1 cellular context compared by ENCODE assay signal in genomic region chr6:16305246-16305725, GRCh38.
A peak's percentile ranks its signal among the peaks of the same experiment; 100 is the strongest.
TF ChIP-seq lines count a peak whose summit lies in the region.

No MANE protein-coding gene starts in this region.

TF ChIP-seq in HepG2, 621 proteins besides CTCF, POLR2A, EP300 and RAD21 (continued from another document):
- no peak for TF ChIP-seq HBP1 (CRISPR knock-in tag; IDR thresholded peaks at IDR 0.05; ENCODE audit: low read depth)
- TF ChIP-seq THAP7 (CRISPR knock-in tag; IDR thresholded peaks at IDR 0.05) = no peak
- TF ChIP-seq FOXP1 (IDR thresholded peaks at IDR 0.05) = no peak
- peak; percentile 63; the same call in 1 of the 2 replicates for TF ChIP-seq FOXP1 (CRISPR knock-in tag; IDR thresholded peaks at IDR 0.05)
- TF ChIP-seq ZNF333 (CRISPR knock-in tag; IDR thresholded peaks at IDR 0.05; ENCODE audit: borderline replicate concordance) = no peak
- TF ChIP-seq RORA (CRISPR knock-in tag; IDR thresholded peaks at IDR 0.05) = no peak
- TF ChIP-seq YY1 (IDR thresholded peaks at IDR 0.05; ENCODE audit: insufficient read depth, insufficient replicate concordance, low read depth, low read length) = no peak
- no peak for TF ChIP-seq ZBTB34 (CRISPR knock-in tag; IDR thresholded peaks at IDR 0.05)
- peak; percentile 55 for TF ChIP-seq SKI (IDR thresholded peaks at IDR 0.05; ENCODE audit: partially characterized antibody)
- no peak for TF ChIP-seq GABPA (IDR thresholded peaks at IDR 0.05; ENCODE audit: low read depth, low read length)
- no peak for TF ChIP-seq GABPA (CRISPR knock-in tag; IDR thresholded peaks at IDR 0.05; ENCODE audit: low read depth)
- TF ChIP-seq JUND (CRISPR knock-in tag; IDR thresholded peaks at IDR 0.05) = no peak
- no peak for TF ChIP-seq NFKB2 (CRISPR knock-in tag; IDR thresholded peaks at IDR 0.05; ENCODE audit: borderline replicate concordance)
- TF ChIP-seq ZBTB37 (CRISPR knock-in tag; IDR thresholded peaks at IDR 0.05) = no peak
- no peak for TF ChIP-seq SOX6 (IDR thresholded peaks at IDR 0.05)
- peak; percentile 63; the same call in 1 of the 2 replicates for TF ChIP-seq SOX6 (CRISPR knock-in tag; IDR thresholded peaks at IDR 0.05)
- TF ChIP-seq ZNF337 (CRISPR knock-in tag; IDR thresholded peaks at IDR 0.05; ENCODE audit: borderline replicate concordance, low read depth) = no peak
- peak; percentile 49; the same call in 1 of the 2 replicates for TF ChIP-seq ZNF644 (CRISPR knock-in tag; IDR thresholded peaks at IDR 0.05; ENCODE audit: low read depth)
- peak; percentile 79 for TF ChIP-seq HNF4A (CRISPR knock-in tag; IDR thresholded peaks at IDR 0.05)
- TF ChIP-seq RFXANK (CRISPR knock-in tag; IDR thresholded peaks at IDR 0.05) = no peak
- 0 out of 2 replicates have a peak, but pooled peaks have one; percentile 40 for TF ChIP-seq NR2F6 (IDR thresholded peaks at IDR 0.05)
- peak; percentile 43; the same call in 1 of the 2 replicates for TF ChIP-seq NR2F6 (CRISPR knock-in tag; IDR thresholded peaks at IDR 0.05)
- TF ChIP-seq NFE2L2 (IDR thresholded peaks at IDR 0.05; ENCODE audit: low read length) = no peak
- no peak for TF ChIP-seq SP2 (CRISPR knock-in tag; IDR thresholded peaks at IDR 0.05)
- peak; percentile 59; the same call in 1 of the 2 replicates for TF ChIP-seq RXRB (CRISPR knock-in tag; IDR thresholded peaks at IDR 0.05; ENCODE audit: borderline replicate concordance)
- TF ChIP-seq ZFY (CRISPR knock-in tag; IDR thresholded peaks at IDR 0.05) = no peak
- no peak for TF ChIP-seq ZHX1 (CRISPR knock-in tag; IDR thresholded peaks at IDR 0.05; ENCODE audit: low read depth)
- TF ChIP-seq SOX13 (IDR thresholded peaks at IDR 0.05) = no peak
- peak in 1 of 2 experiments; percentile 81; a peak in 2 of 4 replicates for TF ChIP-seq SOX13 (CRISPR knock-in tag; conservative IDR thresholded peaks at IDR 0.05 in 1 of 2, IDR thresholded peaks at IDR 0.05 in 1 of 2)
- no peak for TF ChIP-seq SNAPC2 (CRISPR knock-in tag; IDR thresholded peaks at IDR 0.05)
- no peak for TF ChIP-seq ARID4A (CRISPR knock-in tag; IDR thresholded peaks at IDR 0.05; ENCODE audit: borderline replicate concordance)
- no peak for TF ChIP-seq E2F1 (CRISPR knock-in tag; IDR thresholded peaks at IDR 0.05)
- TF ChIP-seq FOXP4 (CRISPR knock-in tag; IDR thresholded peaks at IDR 0.05) = peak; percentile 68
- TF ChIP-seq MXI1 (IDR thresholded peaks at IDR 0.05; ENCODE audit: borderline replicate concordance, low read depth, low read length) = no peak
- no peak for TF ChIP-seq POGK (CRISPR knock-in tag; conservative IDR thresholded peaks at IDR 0.05)
- peak; percentile 74; the same call in 1 of the 2 replicates for TF ChIP-seq NCOR1 (IDR thresholded peaks at IDR 0.05; ENCODE audit: borderline replicate concordance, low read length)
